In the genomic region with DNA sequence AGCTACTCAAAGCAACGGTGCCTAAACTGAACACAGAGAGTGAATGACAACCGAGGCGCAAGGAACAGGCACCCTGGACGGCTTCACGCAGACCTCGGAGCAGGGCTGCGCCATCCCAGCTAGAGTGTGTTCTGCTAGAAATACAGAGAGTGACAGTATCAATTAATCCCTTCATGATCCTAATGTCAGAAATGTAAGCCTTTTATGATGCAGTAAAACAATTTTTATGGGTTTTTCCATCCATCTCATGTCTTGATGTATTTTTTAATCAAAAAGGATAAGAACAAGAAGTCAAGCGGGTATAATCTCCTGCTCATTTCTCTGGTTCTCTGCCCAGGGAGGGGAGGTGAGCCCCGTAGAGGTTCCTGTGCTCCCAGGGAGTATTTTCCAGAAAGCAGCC, we compare ENCODE assay signal across 24 cellular contexts.
"Had no signal": no experiment of that assay in that cellular context is flagged by ENCODE, and none has a peak within 500 bp of the region (broad histone marks: within the 10 kb centered on the region; RNA-seq: fewer than 3 reads in every experiment).

No MANE protein-coding gene starts in this region.

- H3K36me3 Mint-ChIP-seq: stimulated activated effector memory CD8-positive, alpha-beta T cell treated with anti-CD3 and anti-CD28 coated beads, Interleukin-12 subunit alpha, Interleukin-12 subunit beta, amount 100 ng/mL, for 72 hours; stimulated activated memory B cell treated with anti-CD40 and anti-IgM and Interleukin-4, amounts not matched to agents 10 μg/mL and 1 μg/mL and 100 μg/mL, for 72 hours had no signal

- DNase-seq: stimulated activated CD4-positive, alpha-beta T cell treated with anti-CD3 and anti-CD28 coated beads, Interleukin-2, amount 100 ng/mL, for 48 hours; stimulated activated CD4-positive, alpha-beta T cell treated with anti-CD3 and anti-CD28 coated beads, Interleukin-4, amount 100 ng/mL, for 1 hour; stimulated activated CD4-positive, alpha-beta T cell treated with anti-CD3 and anti-CD28 coated beads, Interleukin-4, amount 100 ng/mL, for 24 hours; stimulated activated CD4-positive, alpha-beta T cell treated with anti-CD3 and anti-CD28 coated beads, Interleukin-4, amount 100 ng/mL, for 4 hours; stimulated activated CD8-positive, alpha-beta memory T cell treated with anti-CD3 and anti-CD28 coated beads, Interleukin-4, amount 100 ng/mL, for 48 hours; stimulated activated naive B cell treated with anti-CD40 and anti-IgM and Interleukin-4, amounts not matched to agents 10 μg/mL and 1 μg/mL and 100 μg/mL, for 72 hours; stimulated activated naive CD4-positive, alpha-beta T cell; stimulated activated naive CD4-positive, alpha-beta T cell treated with Interleukin-2 at 50 U/mL for 16 hours; stimulated activated naive CD8-positive, alpha-beta T cell treated with anti-CD3 and anti-CD28 coated beads, Interleukin-15, amount 100 ng/mL, for 72 hours; stimulated activated naive CD8-positive, alpha-beta T cell treated with anti-CD3 and anti-CD28 coated beads, Interleukin-15, Interleukin-2, amounts not matched to agents 100 U/mL and 50 U/mL, for 24 hours; stomach; substantia nigra; testis; thyroid gland; tibial artery; transverse colon; trophoblast cell; upper lobe of left lung; upper lobe of right lung; uterus had no signal

- H3K4me3 Mint-ChIP-seq: stimulated activated effector memory CD8-positive, alpha-beta T cell treated with anti-CD3 and anti-CD28 coated beads, Interleukin-12 subunit alpha, Interleukin-12 subunit beta, amount 100 ng/mL, for 72 hours; stimulated activated memory B cell treated with anti-CD40 and anti-IgM and Interleukin-4, amounts not matched to agents 10 μg/mL and 1 μg/mL and 100 μg/mL, for 72 hours; stimulated activated naive B cell treated with anti-CD40 and anti-IgM and Interleukin-4, amounts not matched to agents 10 μg/mL and 1 μg/mL and 100 μg/mL, for 72 hours; stimulated activated naive CD8-positive, alpha-beta T cell treated with anti-CD3 and anti-CD28 coated beads, Interleukin-15, amount 100 ng/mL, for 72 hours; stimulated activated naive CD8-positive, alpha-beta T cell treated with anti-CD3 and anti-CD28 coated beads, Interleukin-15, Interleukin-2, amounts not matched to agents 100 ng/mL and 50 ng/mL, for 24 hours; type B pancreatic cell had no signal

- H3K27ac Mint-ChIP-seq: stimulated activated effector memory CD8-positive, alpha-beta T cell treated with anti-CD3 and anti-CD28 coated beads, Interleukin-12 subunit alpha, Interleukin-12 subunit beta, amount 100 ng/mL, for 72 hours; stimulated activated memory B cell treated with anti-CD40 and anti-IgM and Interleukin-4, amounts not matched to agents 10 μg/mL and 1 μg/mL and 100 μg/mL, for 72 hours; stimulated activated naive B cell treated with anti-CD40 and anti-IgM and Interleukin-4, amounts not matched to agents 10 μg/mL and 1 μg/mL and 100 μg/mL, for 72 hours; stimulated activated naive CD8-positive, alpha-beta T cell treated with anti-CD3 and anti-CD28 coated beads, Interleukin-15, amount 100 ng/mL, for 72 hours; stimulated activated naive CD8-positive, alpha-beta T cell treated with anti-CD3 and anti-CD28 coated beads, Interleukin-15, Interleukin-2, amounts not matched to agents 100 ng/mL and 50 ng/mL, for 24 hours; type B pancreatic cell had no signal

- H3K9me3 Mint-ChIP-seq: stimulated activated memory B cell treated with anti-CD40 and anti-IgM and Interleukin-4, amounts not matched to agents 10 μg/mL and 1 μg/mL and 100 μg/mL, for 72 hours; stimulated activated naive B cell treated with anti-CD40 and anti-IgM and Interleukin-4, amounts not matched to agents 10 μg/mL and 1 μg/mL and 100 μg/mL, for 72 hours; stimulated activated naive CD8-positive, alpha-beta T cell treated with anti-CD3 and anti-CD28 coated beads, Interleukin-15, amount 100 ng/mL, for 72 hours; stimulated activated naive CD8-positive, alpha-beta T cell treated with anti-CD3 and anti-CD28 coated beads, Interleukin-15, Interleukin-2, amounts not matched to agents 100 ng/mL and 50 ng/mL, for 24 hours; type B pancreatic cell had no signal

- ATAC-seq: stimulated activated effector memory CD8-positive, alpha-beta T cell treated with anti-CD3 and anti-CD28 coated beads, Interleukin-12 subunit alpha, Interleukin-12 subunit beta, amount 100 ng/mL, for 72 hours; stimulated activated memory B cell treated with anti-CD40 and anti-IgM and Interleukin-4, amounts not matched to agents 10 μg/mL and 1 μg/mL and 100 μg/mL, for 72 hours; stimulated activated naive B cell treated with anti-CD40 and anti-IgM and Interleukin-4, amounts not matched to agents 10 μg/mL and 1 μg/mL and 100 μg/mL, for 72 hours; stimulated activated naive CD8-positive, alpha-beta T cell treated with anti-CD3 and anti-CD28 coated beads, Interleukin-15, amount 100 ng/mL, for 72 hours; stimulated activated naive CD8-positive, alpha-beta T cell treated with anti-CD3 and anti-CD28 coated beads, Interleukin-15, Interleukin-2, amounts not matched to agents 100 U/mL and 50 U/mL, for 24 hours; upper lobe of right lung had no signal

- H3K4me1 Mint-ChIP-seq: stimulated activated effector memory CD8-positive, alpha-beta T cell treated with anti-CD3 and anti-CD28 coated beads, Interleukin-12 subunit alpha, Interleukin-12 subunit beta, amount 100 ng/mL, for 72 hours; stimulated activated memory B cell treated with anti-CD40 and anti-IgM and Interleukin-4, amounts not matched to agents 10 μg/mL and 1 μg/mL and 100 μg/mL, for 72 hours; stimulated activated naive CD8-positive, alpha-beta T cell treated with anti-CD3 and anti-CD28 coated beads, Interleukin-15, amount 100 ng/mL, for 72 hours had no signal

- H3K27me3 Mint-ChIP-seq: stimulated activated memory B cell treated with anti-CD40 and anti-IgM and Interleukin-4, amounts not matched to agents 10 μg/mL and 1 μg/mL and 100 μg/mL, for 72 hours; stimulated activated naive B cell treated with anti-CD40 and anti-IgM and Interleukin-4, amounts not matched to agents 10 μg/mL and 1 μg/mL and 100 μg/mL, for 72 hours; stimulated activated naive CD8-positive, alpha-beta T cell treated with anti-CD3 and anti-CD28 coated beads, Interleukin-15, amount 100 ng/mL, for 72 hours; stimulated activated naive CD8-positive, alpha-beta T cell treated with anti-CD3 and anti-CD28 coated beads, Interleukin-15, Interleukin-2, amounts not matched to agents 100 ng/mL and 50 ng/mL, for 24 hours; type B pancreatic cell had no signal
